8 cellular contexts compared by ENCODE assay signal in the genomic region with DNA sequence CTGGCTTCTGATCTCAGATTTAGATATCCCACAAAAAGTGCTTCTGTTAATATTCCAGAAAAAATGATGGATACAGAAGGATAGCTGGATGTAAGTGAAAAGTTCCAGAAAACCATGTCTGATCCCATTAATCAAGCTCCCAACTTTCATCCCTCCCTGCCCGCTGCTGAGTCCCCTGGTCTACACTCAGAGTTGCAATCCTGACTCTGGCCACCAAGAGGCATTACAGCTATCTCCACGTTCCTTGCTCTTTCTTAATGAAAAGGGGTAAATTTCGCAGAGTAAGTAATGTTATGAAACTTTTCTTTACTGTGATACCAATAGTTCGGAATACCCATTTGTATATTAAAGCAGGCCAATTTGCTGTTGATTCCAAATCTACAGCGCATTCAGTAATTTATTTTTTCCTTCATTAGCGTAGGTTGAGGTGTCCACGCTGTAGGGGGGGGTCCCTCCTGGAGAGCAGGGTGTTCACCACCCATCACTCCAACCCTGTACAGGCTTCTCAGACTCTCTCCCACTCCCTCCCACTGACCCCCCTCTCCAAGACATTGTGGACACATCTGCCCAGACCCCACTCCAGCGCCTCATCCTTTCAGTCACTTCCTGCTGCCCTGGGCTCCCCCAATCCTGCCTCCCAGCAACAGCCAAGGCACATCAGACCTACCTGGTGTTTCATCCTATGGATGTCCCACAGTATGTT. TPM values are rescaled to one million over a fixed set of nuclear protein-coding genes. Genes with fewer than 3 reads are reported as not detected.
DNase-seq lines count a peak whose midpoint lies in the region; ATAC-seq and TF ChIP-seq lines count a peak whose summit lies in the region.

No MANE protein-coding gene starts in this region.

- TF ChIP-seq EP300 in ovary (IDR thresholded peaks at IDR 0.05), result no peak

- H3K4me1 ChIP-seq in ovary (ENCODE audit: insufficient read depth), result no peaks in the 10 kb centered on the region

- peak; percentile 67 for ATAC-seq in HG02610 (IDR thresholded peaks at IDR 0.05; ENCODE audit: unreplicated experiment)

- no peaks in the 10 kb centered on the region for H3K27me3 ChIP-seq in ovary

- CTCF ChIA-PET in AG04449 (lab: Yijun Ruan, JAX), result interaction anchor here (0.7 to 4.0 kb wide), 19 partner anchors 9 to 256 kb away, joined by 3 to 48 read pairs (median 4); partner anchors contain the start of gene TCEAL9

- POLR2A ChIA-PET in AG04449 (lab: Yijun Ruan, JAX), result interaction anchor here (0.8 to 1.1 kb wide), 2 partner anchors 122 to 211 kb away, joined by 3 to 5 read pairs; no protein-coding TSS in a partner anchor

- TF ChIP-seq POLR2A in ovary (IDR thresholded peaks at IDR 0.05), result no peak

- peaks cover 9% of the 10 kb centered on the region for H3K27me3 Mint-ChIP-seq in activated T-helper 1 cell treated with anti-CD3 and anti-CD28 coated beads, Interleukin-12 subunit alpha, Interleukin-12 subunit beta, Interleukin-2, Interleukin-4 antibody, amounts not matched to agents 30 ng/mL and 10 ng/mL and 1 ng/mL, durations not matched to agents 14 hours and 24 hours and 36 hours (ENCODE audit: insufficient read depth)

- peak overlapping the region; percentile 58 for H3K27ac Mint-ChIP-seq in activated T-helper 1 cell treated with anti-CD3 and anti-CD28 coated beads, Interleukin-12 subunit alpha, Interleukin-12 subunit beta, Interleukin-2, Interleukin-4 antibody, amounts not matched to agents 30 ng/mL and 10 ng/mL and 1 ng/mL, durations not matched to agents 14 hours and 24 hours and 36 hours

- no peak overlapping the region for H3K4me3 ChIP-seq in AG04449 (ENCODE audit: low read depth, low read length)
- peak overlapping the region; percentile 27 for H3K4me3 ChIP-seq in fibroblast of villous mesenchyme (ENCODE audit: low read depth, low read length)
- H3K4me3 ChIP-seq in ovary, result peak overlapping the region; percentile 6

- peak overlapping the region; percentile 93 for H3K4me3 Mint-ChIP-seq in activated T-helper 1 cell treated with anti-CD3 and anti-CD28 coated beads, Interleukin-12 subunit alpha, Interleukin-12 subunit beta, Interleukin-2, Interleukin-4 antibody, amounts not matched to agents 30 ng/mL and 10 ng/mL and 1 ng/mL, durations not matched to agents 14 hours and 24 hours and 36 hours

- H3K4me1 Mint-ChIP-seq in activated T-helper 1 cell treated with anti-CD3 and anti-CD28 coated beads, Interleukin-12 subunit alpha, Interleukin-12 subunit beta, Interleukin-2, Interleukin-4 antibody, amounts not matched to agents 30 ng/mL and 10 ng/mL and 1 ng/mL, durations not matched to agents 14 hours and 24 hours and 36 hours (ENCODE audit: low read depth), result peaks cover 22% of the 10 kb centered on the region

- WGBS in ovary, 3 donors, result 49 to 57% (median 50%) methylated on average over 8 of the region's 8 CpGs

- H3K9me3 ChIP-seq in ovary, result no peaks in the 10 kb centered on the region

- intact Hi-C loops in activated T-helper 1 cell treated with anti-CD3 and anti-CD28 coated beads, Interleukin-12 subunit alpha, Interleukin-12 subunit beta, Interleukin-2, Interleukin-4 antibody, amounts not matched to agents 30 ng/mL and 10 ng/mL and 1 ng/mL, durations not matched to agents 14 hours and 24 hours and 36 hours (cut with micrococcal nuclease), result loop anchor here (1.0 to 5.0 kb wide), 4 partner anchors 121 to 512 kb away; partner anchors contain the start of gene TCEAL8
- intact Hi-C loops in ovary (cut with DNase I), result loop anchor here in 2 of 4 donors (5.0 to 10.0 kb wide), 2 partner anchors 122 to 129 kb away; partner anchors contain the start of gene TCEAL7 (in 1 of the 2)

- no peaks in the 10 kb centered on the region for H3K36me3 Mint-ChIP-seq in activated T-helper 1 cell treated with anti-CD3 and anti-CD28 coated beads, Interleukin-12 subunit alpha, Interleukin-12 subunit beta, Interleukin-2, Interleukin-4 antibody, amounts not matched to agents 30 ng/mL and 10 ng/mL and 1 ng/mL, durations not matched to agents 14 hours and 24 hours and 36 hours (ENCODE audit: low read depth)

- no peaks in the 10 kb centered on the region for H3K36me3 ChIP-seq in ovary

- DNase-seq in AG04449 (ENCODE audit: low read depth, low spot score), result no peak
- DNase-seq in NCI-H1105 (lab: John Stamatoyannopoulos, UW), result peak; percentile 24
- DNase-seq in activated T-helper 1 cell treated with anti-CD3 and anti-CD28 coated beads, Interleukin-12 subunit alpha, Interleukin-12 subunit beta, Interleukin-2, Interleukin-4 antibody, amounts not matched to agents 30 ng/mL and 10 ng/mL and 1 ng/mL, durations not matched to agents 14 hours and 24 hours and 36 hours (ENCODE audit: low spot score), result no peak
- DNase-seq in fibroblast of villous mesenchyme (ENCODE audit: low read depth), result peak; percentile 37
- DNase-seq in ovary, result peak in 3 of 5 donors; percentile 16 to 31 (median 21)
- DNase-seq in effector CD8-positive, alpha-beta T cell (lab: John Stamatoyannopoulos, UW), result no peak

- H3K9me3 Mint-ChIP-seq in activated T-helper 1 cell treated with anti-CD3 and anti-CD28 coated beads, Interleukin-12 subunit alpha, Interleukin-12 subunit beta, Interleukin-2, Interleukin-4 antibody, amounts not matched to agents 30 ng/mL and 10 ng/mL and 1 ng/mL, durations not matched to agents 14 hours and 24 hours and 36 hours, result no peaks in the 10 kb centered on the region

- no peak overlapping the region for H3K27ac ChIP-seq in ovary

- peak; percentile 38 for TF ChIP-seq CTCF in AG04449 (IDR thresholded peaks at IDR 0.05; ENCODE audit: insufficient read depth, low read length, missing control alignments)
- TF ChIP-seq CTCF in GM12874 (IDR thresholded peaks at IDR 0.05; ENCODE audit: insufficient read depth, low read depth, low read length), result peak; percentile 41; the same call in 1 of the 2 replicates
- peak; percentile 58 for TF ChIP-seq CTCF in fibroblast of villous mesenchyme (IDR thresholded peaks at IDR 0.05; ENCODE audit: insufficient read depth, low read depth, low read length)
- peak in 2 of 3 donors; percentile 11 to 26 for TF ChIP-seq CTCF in ovary (IDR thresholded peaks at IDR 0.05)

RNA-seq across cellular contexts. Expression of gene RAB40A, which starts 55.1 kb away (rescaled TPM):
- total RNA-seq in activated T-helper 1 cell treated with anti-CD3 and anti-CD28 coated beads, Interleukin-12 subunit alpha, Interleukin-12 subunit beta, Interleukin-2, Interleukin-4 antibody, amounts not matched to agents 30 ng/mL and 10 ng/mL and 1 ng/mL, durations not matched to agents 14 hours and 24 hours and 36 hours, result 0.08 and 0.15 TPM in 2 replicates
- total RNA-seq in fibroblast of villous mesenchyme (0.32 and 0.43 TPM in 2 replicates), ovary (1 to 10 TPM in 6 of 7 donors, under 1 TPM in 1; 0.81 to 7.4 (median 5.1) TPM)
- polyA plus RNA-seq in ovary, result 1 to 10 TPM; 1.9 to 2.5 TPM

Comparison
In these comparisons a context has a peak if more than half of its experiments do, and no peak if none do; other contexts are left out.
1. DNase-seq: peak in NCI-H1105 (single experiment), fibroblast of villous mesenchyme (single experiment) and ovary (3 of 5); none in AG04449 (single experiment), activated T-helper 1 cell treated with anti-CD3 and anti-CD28 coated beads, Interleukin-12 subunit alpha, Interleukin-12 subunit beta, Interleukin-2, Interleukin-4 antibody, amounts not matched to agents 30 ng/mL and 10 ng/mL and 1 ng/mL, durations not matched to agents 14 hours and 24 hours and 36 hours (single experiment) and effector CD8-positive, alpha-beta T cell (single experiment).
2. Peak in every context shown above with its lines, with median percentiles within 50 percentile points of each other: CTCF ChIP-seq.